In genomic region chr20:4216142-4216735, GRCh38 we compare ENCODE assay signal across 26 cellular contexts. TPM values are rescaled to one million over a fixed set of nuclear protein-coding genes. Genes with fewer than 3 reads are reported as not detected.
DNase-seq lines count a peak whose midpoint lies in the region; ATAC-seq and TF ChIP-seq lines count a peak whose summit lies in the region.
"Had no signal": no experiment of that assay in that cellular context is flagged by ENCODE, and none has a peak within 500 bp of the region (broad histone marks: within the 10 kb centered on the region; RNA-seq: fewer than 3 reads in every experiment).

No MANE protein-coding gene starts in this region.

- no peak for ATAC-seq in HG02623 (IDR thresholded peaks at IDR 0.05; ENCODE audit: unreplicated experiment)
- ATAC-seq: CD8-positive, alpha-beta T cell; left lung; naive thymus-derived CD8-positive, alpha-beta T cell had no signal

- peaks cover 23% of the 10 kb centered on the region for H3K27me3 Mint-ChIP-seq in activated naive CD4-positive, alpha-beta T cell treated with anti-CD3 and anti-CD28 coated beads for 36 hours (ENCODE audit: low read depth)

- no peak overlapping the region for H2AFZ ChIP-seq in smooth muscle cell (ENCODE audit: low read depth)

- WGBS in smooth muscle cell (ENCODE audit: low lambda C conversion rate) = 75% methylated on average over 11 of the region's 11 CpGs

- peaks cover under 1% of the 10 kb centered on the region for H3K4me1 Mint-ChIP-seq in activated naive CD4-positive, alpha-beta T cell treated with anti-CD3 and anti-CD28 coated beads for 36 hours (ENCODE audit: low read depth)

- no peaks in the 10 kb centered on the region for H3K79me2 ChIP-seq in smooth muscle cell (ENCODE audit: low read depth)

- no peaks in the 10 kb centered on the region for H3K27me3 ChIP-seq in BJ (ENCODE audit: control insufficient read depth, insufficient read depth, low read length)
- peaks cover 5% of the 10 kb centered on the region for H3K27me3 ChIP-seq in adipocyte (replicated peaks; ENCODE audit: control insufficient read depth, insufficient read depth, low read length)
- no peaks in the 10 kb centered on the region for H3K27me3 ChIP-seq in smooth muscle cell (ENCODE audit: low read depth)

- TF ChIP-seq CTCF in BJ (IDR thresholded peaks at IDR 0.05; ENCODE audit: insufficient read depth, low read depth, low read length) = no peak
- no peak for TF ChIP-seq CTCF in smooth muscle cell (IDR thresholded peaks at IDR 0.05; ENCODE audit: borderline replicate concordance, insufficient read depth, poor library complexity, severe bottlenecking)

- peak; percentile 79 for DNase-seq in BJ (ENCODE audit: low read depth)
- peak; percentile 33 for DNase-seq in adipocyte (ENCODE audit: low read depth)
- peak; percentile 36 for DNase-seq in hepatic stellate cell (ENCODE audit: low spot score)
- no peak for DNase-seq in smooth muscle cell (lab: John Stamatoyannopoulos, UW; ENCODE audit: unreplicated experiment)
- no peak for DNase-seq in stimulated activated CD4-positive, alpha-beta T cell treated with anti-CD3 and anti-CD28 coated beads, Interleukin-12 subunit alpha, Interleukin-12 subunit beta, amount 100 ng/mL, for 4 hours
- DNase-seq in activated naive CD4-positive, alpha-beta T cell treated with anti-CD3 and anti-CD28 coated beads for 36 hours = no peak
- DNase-seq: activated CD4-positive, alpha-beta T cell treated with anti-CD3 and anti-CD28 coated beads, Interleukin-2, amount 50 U/mL, for 48 hours; activated naive CD4-positive, alpha-beta T cell treated with anti-CD3 and anti-CD28 coated beads, Interleukin-2, amount 10 ng/mL, durations not matched to agents 7 days and 5 days; AML-193; amygdala; CD8-positive, alpha-beta T cell; left lung; naive thymus-derived CD8-positive, alpha-beta T cell; NCI-H1105; NCI-H1930; NCI-H748 treated with DMSO at 0.1 percent for 48 hours; occipital lobe; SIG-M5; upper lobe of left lung had no signal

- intact Hi-C loops in activated naive CD4-positive, alpha-beta T cell treated with anti-CD3 and anti-CD28 coated beads for 36 hours (cut with micrococcal nuclease) = no loop called here

- H3K4me3 ChIP-seq in BJ (ENCODE audit: low read depth, low read length) = no peak overlapping the region
- no peak overlapping the region for H3K4me3 ChIP-seq in adipocyte (ENCODE audit: low read length)
- H3K4me3 ChIP-seq in smooth muscle cell = no peak overlapping the region
- H3K4me3 ChIP-seq: cardiac muscle cell, HAP-1, left lung, upper lobe of left lung had no signal

- H3K9ac ChIP-seq in adipocyte (ENCODE audit: low read length) (no peak overlapping the region), smooth muscle cell (ENCODE audit: low read depth) (no peak overlapping the region)

- peaks cover 22% of the 10 kb centered on the region for H3K4me1 ChIP-seq in adipocyte (ENCODE audit: control insufficient read depth, insufficient read depth, low read length)
- H3K4me1 ChIP-seq in smooth muscle cell (ENCODE audit: low read depth) = no peaks in the 10 kb centered on the region

- CTCF ChIA-PET in BJ (lab: Yijun Ruan, JAX) = interaction anchor here (0.8 to 2.1 kb wide), 3 partner anchors 10 to 11 kb away, joined by 3 to 8 read pairs (median 4); no protein-coding TSS in a partner anchor
- CTCF ChIA-PET in activated naive CD4-positive, alpha-beta T cell treated with anti-CD3 and anti-CD28 coated beads for 36 hours (lab: Charles Lee) = no interaction called here

- H3K36me3 ChIP-seq in BJ (ENCODE audit: control insufficient read depth, insufficient read depth, low read length) (no peaks in the 10 kb centered on the region), adipocyte (ENCODE audit: control insufficient read depth, insufficient read depth, low read length, severe bottlenecking) (no peaks in the 10 kb centered on the region), smooth muscle cell (ENCODE audit: low read depth) (no peaks in the 10 kb centered on the region)
- H3K36me3 ChIP-seq: cardiac muscle cell, HAP-1, left lung, upper lobe of left lung had no signal

- H4K20me1 ChIP-seq in smooth muscle cell (ENCODE audit: low read depth) = no peaks in the 10 kb centered on the region

- no peak overlapping the region for H3K4me3 Mint-ChIP-seq in activated naive CD4-positive, alpha-beta T cell treated with anti-CD3 and anti-CD28 coated beads for 36 hours
- H3K4me3 Mint-ChIP-seq: activated naive CD4-positive, alpha-beta T cell treated with anti-CD3 and anti-CD28 coated beads, Interleukin-2, amount 10 ng/mL, durations not matched to agents 7 days and 5 days; CD8-positive, alpha-beta T cell; mesothelial cell of epicardium; naive thymus-derived CD8-positive, alpha-beta T cell had no signal

- no peak overlapping the region for H3K4me2 ChIP-seq in smooth muscle cell

- H3F3A ChIP-seq in smooth muscle cell (ENCODE audit: low read depth) = no peaks in the 10 kb centered on the region

- POLR2A ChIA-PET in BJ (lab: Charles Lee) = interaction anchor here (0.7 kb wide), 1 partner anchor 493 kb away, joined by 12 read pairs; no protein-coding TSS in a partner anchor

- no peaks in the 10 kb centered on the region for H3K36me3 Mint-ChIP-seq in activated naive CD4-positive, alpha-beta T cell treated with anti-CD3 and anti-CD28 coated beads for 36 hours (ENCODE audit: low read depth)
- H3K36me3 Mint-ChIP-seq: activated naive CD4-positive, alpha-beta T cell treated with anti-CD3 and anti-CD28 coated beads, Interleukin-2, amount 10 ng/mL, durations not matched to agents 7 days and 5 days; CD8-positive, alpha-beta T cell; mesothelial cell of epicardium; naive thymus-derived CD8-positive, alpha-beta T cell had no signal

- H3K27ac ChIP-seq in smooth muscle cell (ENCODE audit: low read depth) = peak overlapping the region; percentile 52
- H3K27ac ChIP-seq: cardiac muscle cell, left lung, upper lobe of left lung had no signal

- H3K27ac Mint-ChIP-seq in activated naive CD4-positive, alpha-beta T cell treated with anti-CD3 and anti-CD28 coated beads for 36 hours = no peak overlapping the region
- H3K27ac Mint-ChIP-seq: activated naive CD4-positive, alpha-beta T cell treated with anti-CD3 and anti-CD28 coated beads, Interleukin-2, amount 10 ng/mL, durations not matched to agents 7 days and 5 days; CD8-positive, alpha-beta T cell; mesothelial cell of epicardium had no signal

- no peaks in the 10 kb centered on the region for H3K9me3 Mint-ChIP-seq in activated naive CD4-positive, alpha-beta T cell treated with anti-CD3 and anti-CD28 coated beads for 36 hours
- H3K9me3 Mint-ChIP-seq: activated naive CD4-positive, alpha-beta T cell treated with anti-CD3 and anti-CD28 coated beads, Interleukin-2, amount 10 ng/mL, durations not matched to agents 7 days and 5 days; CD8-positive, alpha-beta T cell; mesothelial cell of epicardium; naive thymus-derived CD8-positive, alpha-beta T cell had no signal

- H3K9me3 ChIP-seq in adipocyte (ENCODE audit: control insufficient read depth, low read length) (no peaks in the 10 kb centered on the region), smooth muscle cell (replicated peaks; ENCODE audit: low read depth) (no peaks in the 10 kb centered on the region)
- H3K9me3 ChIP-seq: HAP-1, left lung, upper lobe of left lung had no signal

RNA-seq across cellular contexts. Expression of gene ADRA1D, which starts 32.8 kb away (rescaled TPM):
- polyA plus RNA-seq in BJ (2011; rRNA removed) = 3.7 and 6.5 TPM in 2 replicates
- polyA minus RNA-seq in BJ (2011; rRNA and poly(A)+ RNA removed) = 2.8 and 3.7 TPM in 2 replicates
- total RNA-seq in smooth muscle cell = not detected in 2 replicates
- 0.38 TPM in 1 of 2 replicates, not detected in the other for polyA plus RNA-seq in smooth muscle cell
- total RNA-seq in activated naive CD4-positive, alpha-beta T cell treated with anti-CD3 and anti-CD28 coated beads for 36 hours = not detected
- total RNA-seq: CD8-positive, alpha-beta T cell; esophagus mucosa; HT1080; MCF 10A; mesothelial cell of epicardium; naive thymus-derived CD8-positive, alpha-beta T cell had no signal
- polyA plus RNA-seq: naive thymus-derived CD8-positive, alpha-beta T cell had no signal

Comparison
In these comparisons a context has a peak if more than half of its experiments do, and no peak if none do; other contexts are left out.
1. DNase-seq: peak in BJ (single experiment), adipocyte (single experiment) and hepatic stellate cell (single experiment); none in smooth muscle cell (single experiment), stimulated activated CD4-positive, alpha-beta T cell treated with anti-CD3 and anti-CD28 coated beads, Interleukin-12 subunit alpha, Interleukin-12 subunit beta, amount 100 ng/mL, for 4 hours (single experiment) and activated naive CD4-positive, alpha-beta T cell treated with anti-CD3 and anti-CD28 coated beads for 36 hours (single experiment).